ENCODE assay signal across 8 cellular contexts in genomic region chr15:42548258-42549051, GRCh38. TPM values are rescaled to one million over a fixed set of nuclear protein-coding genes. Genes with fewer than 3 reads are reported as not detected.
A peak's percentile ranks its signal among the peaks of the same experiment; 100 is the strongest.
DNase-seq lines count a peak whose midpoint lies in the region; ATAC-seq and TF ChIP-seq lines count a peak whose summit lies in the region.

Gene HAUS2, plus strand, starts transcription at chr15:42548838. Its CDS starts 35 bp downstream, at chr15:42548873.
Gene LRRC57, minus strand, starts transcription at chr15:42548793. Its CDS starts 359 bp downstream, at chr15:42548434.

- H3K9ac ChIP-seq in adipocyte (ENCODE audit: low read length), result peak within 1 kb of the TSS; percentile 89

- peak; percentile 80 for ATAC-seq in HG02571 (IDR thresholded peaks at IDR 0.05; ENCODE audit: unreplicated experiment)
- peak; percentile 93 to 97 (median 96) for ATAC-seq in heart left ventricle

- H3K9me3 ChIP-seq in adipocyte (ENCODE audit: control insufficient read depth, low read length) (no peaks in the 10 kb centered on the region), heart left ventricle (no peaks in the 10 kb centered on the region), transverse colon (no peaks in the 10 kb centered on the region)

- H3K4me1 ChIP-seq in adipocyte (ENCODE audit: control insufficient read depth, insufficient read depth, low read length), result peaks cover 18% of the 10 kb centered on the region
- H3K4me1 ChIP-seq in heart left ventricle, result peaks cover 0 to 54% (median 22%) of the 10 kb centered on the region in 12 donors
- peaks cover 4 to 40% (median 21%) of the 10 kb centered on the region in 4 donors for H3K4me1 ChIP-seq in transverse colon

- intact Hi-C loops in heart left ventricle (cut with DNase I) (loop anchor here in 8 of 10 donors (1.0 to 10.0 kb wide), 5 partner anchors 51 to 106 kb away; partner anchors contain the start of gene SNAP23 (in 2 of the 8)), transverse colon (cut with DNase I; ENCODE audit: low total_unique reads) (no loop called here)

- TF ChIP-seq POLR2A in heart left ventricle (IDR thresholded peaks at IDR 0.05) (peak in 1 of 2 donors; percentile 77), transverse colon (IDR thresholded peaks at IDR 0.05) (peak; percentile 95)

- peak; percentile 88 for DNase-seq in GM10266 (ENCODE audit: extremely low spot score)
- peak; percentile 71 for DNase-seq in NCI-H1092 (lab: John Stamatoyannopoulos, UW)
- DNase-seq in T follicular helper cell (ENCODE audit: low read depth), result peak; percentile 80
- peak; percentile 95 for DNase-seq in adipocyte (ENCODE audit: low read depth)
- DNase-seq in heart left ventricle, result peak; percentile 89 to 95 (median 91)
- peak; percentile 63 for DNase-seq in pons (ENCODE audit: low spot score)
- DNase-seq in transverse colon, result peak; percentile 94

- peak within 1 kb of the TSS; percentile 95 for H3K4me3 ChIP-seq in adipocyte (ENCODE audit: low read length)
- peak within 1 kb of the TSS; percentile 74 to 98 (median 90) for H3K4me3 ChIP-seq in heart left ventricle
- H3K4me3 ChIP-seq in transverse colon, result peak within 1 kb of the TSS; percentile 65 to 94 (median 76)

- 0% methylated on average over 20 to 71 of the region's 71 CpGs for WGBS in heart left ventricle, 4 donors
- WGBS in transverse colon (ENCODE audit: low coverage in 1 of 2), 2 donors, result 0% methylated on average over 60 of the region's 71 CpGs; no CpG with 5 or more reads in 1 of the 2 donors

- peak within 1 kb of the TSS; percentile 18 to 96 (median 90) for H3K27ac ChIP-seq in heart left ventricle
- H3K27ac ChIP-seq in transverse colon, result peak within 1 kb of the TSS; percentile 91 to 98 (median 93)

- no peak for TF ChIP-seq EP300 in transverse colon (IDR thresholded peaks at IDR 0.05; ENCODE audit: low read depth)

- H3K27me3 ChIP-seq in adipocyte (replicated peaks; ENCODE audit: control insufficient read depth, insufficient read depth, low read length) (no peaks in the 10 kb centered on the region), heart left ventricle (no peaks in the 10 kb centered on the region), transverse colon (no peaks in the 10 kb centered on the region)

- H3K36me3 ChIP-seq in adipocyte (ENCODE audit: control insufficient read depth, insufficient read depth, low read length, severe bottlenecking) (peaks cover 23% of the 10 kb centered on the region), heart left ventricle (peaks cover 0 to 36% (median 15%) of the 10 kb centered on the region in 9 donors), transverse colon (peaks cover 0 to 11% (median 0%) of the 10 kb centered on the region in 4 donors)

- in situ Hi-C loops in transverse colon (cut with MboI; ENCODE audit: low pct_ligation_motif_present in 1 of 4, low pct_unique_long_range_greater_than_20kb in 1 of 4, low sequenced_read_pairs in 3 of 4), result loop anchor here in 1 of 4 donors (25.0 kb wide), 1 partner anchor 89 kb away; no protein-coding TSS in a partner anchor

- TF ChIP-seq CTCF in GM10266 (IDR thresholded peaks at IDR 0.05; ENCODE audit: control insufficient read depth, insufficient read depth, low read depth, missing control alignments), result no peak
- no peak for TF ChIP-seq CTCF in heart left ventricle (IDR thresholded peaks at IDR 0.05)
- peak in 1 of 5 experiments; percentile 34 for TF ChIP-seq CTCF in transverse colon (IDR thresholded peaks at IDR 0.05)

RNA-seq across cellular contexts. Expression of gene HAUS2, which starts in this region (rescaled TPM):
- total RNA-seq in heart left ventricle (10 to 100 TPM; 10.5 to 27.8 (median 13.7) TPM), transverse colon (10 to 100 TPM; 10.6 to 27.5 (median 13.6) TPM)
- polyA plus RNA-seq in heart left ventricle, result 10 to 100 TPM in 1 of 2 donors, 1 to 10 TPM in 1; 8.6 to 18.9 TPM

RNA-seq across cellular contexts. Expression of gene LRRC57, which starts in this region (rescaled TPM):
- total RNA-seq in heart left ventricle, result 10 to 100 TPM; 10.6 to 25.9 (median 20.0) TPM
- polyA plus RNA-seq in heart left ventricle, result 10 to 100 TPM in 1 of 2 donors, 1 to 10 TPM in 1; 5.2 to 13.7 TPM
- total RNA-seq in transverse colon, result 10 to 100 TPM; 12.3 to 42.4 (median 28.7) TPM

Comparison
In these comparisons a context has a peak if more than half of its experiments do, and no peak if none do; other contexts are left out.
1. Peak in every context shown above with its lines: DNase-seq, ATAC-seq, H3K4me3 ChIP-seq and H3K27ac ChIP-seq.